ENCODE assay signal across 9 cellular contexts in genomic region chr20:23257848-23258746, GRCh38.
DNase-seq lines count a peak whose midpoint lies in the region; ATAC-seq and TF ChIP-seq lines count a peak whose summit lies in the region.
"Had no signal": no experiment of that assay in that cellular context is flagged by ENCODE, and none has a peak within 500 bp of the region (broad histone marks: within the 10 kb centered on the region; RNA-seq: fewer than 3 reads in every experiment).

No MANE protein-coding gene starts in this region.

- H3K27me3 Mint-ChIP-seq in glutamatergic neuron (ENCODE audit: unreplicated experiment), result peaks cover 4% of the 10 kb centered on the region
- H3K27me3 Mint-ChIP-seq in H9 (ENCODE audit: low read depth), result no peaks in the 10 kb centered on the region; the same call in 1 of the 2 replicates

- H3K9me3 ChIP-seq in fibroblast of lung (ENCODE audit: control insufficient read depth, insufficient read depth, low read depth, low read length) (no peaks in the 10 kb centered on the region), H9 (ENCODE audit: control insufficient read depth, low read depth, low read length) (no peaks in the 10 kb centered on the region)

- H2AK5ac ChIP-seq in H9 (ENCODE audit: insufficient read length, low read length), result no peak overlapping the region

- H3K4me3 ChIP-seq in fibroblast of lung (replicated peaks in 1 of 4; ENCODE audit: control extremely low read depth in 1 of 4, insufficient read depth in 1 of 4, low read depth in 3 of 4, low read length in 4 of 4), result no peak overlapping the region
- H3K4me3 ChIP-seq in retinal pigment epithelial cell (ENCODE audit: low read length), result no peak overlapping the region

- H4K91ac ChIP-seq in H9 (ENCODE audit: insufficient read length, low read depth, low read length), result no peak overlapping the region

- no peaks in the 10 kb centered on the region for H3K79me1 ChIP-seq in H9 (ENCODE audit: insufficient read depth, low read depth, low read length, poor library complexity, severe bottlenecking)

- H3K4ac ChIP-seq in H9 (ENCODE audit: low read depth, low read length), result no peak overlapping the region

- H3K9ac ChIP-seq in fibroblast of lung (ENCODE audit: insufficient read depth, low read length) (no peak overlapping the region), H9 (ENCODE audit: extremely low read depth, insufficient read length, low read length) (no peak overlapping the region)

- H3K27ac ChIP-seq in fibroblast of lung (ENCODE audit: insufficient read depth, low read length), result peak overlapping the region; percentile 47
- no peak overlapping the region for H3K27ac ChIP-seq in H9 (ENCODE audit: insufficient read length, low read depth, low read length)

- H3K36me3 Mint-ChIP-seq in glutamatergic neuron (ENCODE audit: unreplicated experiment) (no peaks in the 10 kb centered on the region), H9 (ENCODE audit: insufficient read depth in 1 of 3, low read depth in 3 of 3) (no peaks in the 10 kb centered on the region)

- TF ChIP-seq CTCF in fibroblast of lung (conservative IDR thresholded peaks at IDR 0.05 in 1 of 2, IDR thresholded peaks at IDR 0.05 in 1 of 2; ENCODE audit: low read depth in 1 of 2, low read length in 2 of 2), result no peak
- TF ChIP-seq CTCF in retinal pigment epithelial cell (conservative IDR thresholded peaks at IDR 0.05; ENCODE audit: low read depth, low read length), result no peak
- no peak for TF ChIP-seq CTCF in glutamatergic neuron (IDR thresholded peaks at IDR 0.05; ENCODE audit: partially characterized antibody, unreplicated experiment)
- no peak for TF ChIP-seq CTCF in H9 (conservative IDR thresholded peaks at IDR 0.05)

- no peak overlapping the region for H3K18ac ChIP-seq in H9 (ENCODE audit: insufficient read length, low read depth, low read length)

- no peak overlapping the region for H4K5ac ChIP-seq in H9 (ENCODE audit: insufficient read length, low read depth, low read length)

- H3K4me3 Mint-ChIP-seq in glutamatergic neuron (ENCODE audit: unreplicated experiment) (no peak overlapping the region), H9 (no peak overlapping the region)

- no peak overlapping the region for H3T11ph ChIP-seq in H9 (ENCODE audit: low read length)

- peak; percentile 57 for DNase-seq in GM04504 (ENCODE audit: low read depth)
- peak; percentile 15 for DNase-seq in OCI-M1 (lab: John Stamatoyannopoulos, UW)
- DNase-seq in fibroblast of lung (ENCODE audit: low read depth in 2 of 2), result peak; percentile 77 to 91
- DNase-seq in retinal pigment epithelial cell (ENCODE audit: low read depth), result peak; percentile 42
- DNase-seq in glutamatergic neuron, result no peak
- DNase-seq in H9, result no peak
- DNase-seq: T1000 had no signal

- no peak overlapping the region for H3K23ac ChIP-seq in H9 (ENCODE audit: insufficient read length, low read depth, low read length)

- H2BK12ac ChIP-seq in H9 (ENCODE audit: insufficient read length, low read depth, low read length), result no peak overlapping the region

- H3K27me3 ChIP-seq in fibroblast of lung (ENCODE audit: control insufficient read depth, insufficient read depth, low read length), result no peaks in the 10 kb centered on the region
- H3K27me3 ChIP-seq in H9 (ENCODE audit: insufficient read depth, low read length), result no peaks in the 10 kb centered on the region

- H3K27ac Mint-ChIP-seq in glutamatergic neuron (ENCODE audit: unreplicated experiment), result no peak overlapping the region
- H3K27ac Mint-ChIP-seq in H9, result no peak overlapping the region; a peak in 1 of 7 replicates

- H3K9me3 Mint-ChIP-seq in glutamatergic neuron (ENCODE audit: unreplicated experiment) (no peaks in the 10 kb centered on the region), H9 (no peaks in the 10 kb centered on the region)

- H3K79me2 ChIP-seq in fibroblast of lung (ENCODE audit: control insufficient read depth, insufficient read depth, low read length) (no peaks in the 10 kb centered on the region), H9 (ENCODE audit: insufficient read depth, low read length) (no peaks in the 10 kb centered on the region)

- no peaks in the 10 kb centered on the region for H3K23me2 ChIP-seq in H9 (ENCODE audit: insufficient read length, low read depth, low read length, poor library complexity, severe bottlenecking)

- H2AFZ ChIP-seq in fibroblast of lung (ENCODE audit: low read length) (no peak overlapping the region), H9 (ENCODE audit: low read length) (no peak overlapping the region)

- ATAC-seq in HG03159 (IDR thresholded peaks at IDR 0.05; ENCODE audit: unreplicated experiment), result no peak
- ATAC-seq in GM19455 (IDR thresholded peaks at IDR 0.05; ENCODE audit: unreplicated experiment), result no peak

- H3K4me1 Mint-ChIP-seq in glutamatergic neuron (ENCODE audit: low read depth, unreplicated experiment), result no peaks in the 10 kb centered on the region
- H3K4me1 Mint-ChIP-seq in H9, result peaks cover 5 to 23% of the 10 kb centered on the region in 2 experiments; a peak in 3 of 4 replicates

- H2BK5ac ChIP-seq in H9 (ENCODE audit: insufficient read length, low read length), result no peak overlapping the region

- H3K4me2 ChIP-seq in fibroblast of lung (ENCODE audit: extremely low read depth, insufficient read depth, low read length) (peak overlapping the region; percentile 19), H9 (ENCODE audit: insufficient read depth, insufficient read length, low read length) (no peak overlapping the region)

- no peak overlapping the region for H2BK20ac ChIP-seq in H9 (ENCODE audit: low read depth, low read length, poor library complexity, severe bottlenecking)

- no peaks in the 10 kb centered on the region for H3K36me3 ChIP-seq in fibroblast of lung (ENCODE audit: control insufficient read depth, insufficient read depth, low read length)

- WGBS in H9 (ENCODE audit: extremely low coverage, insufficient read length, low lambda C conversion rate), result no CpG with 5 or more reads among the region's 8 CpGs

- H4K20me1 ChIP-seq in fibroblast of lung (ENCODE audit: control insufficient read depth, extremely low read depth, insufficient read depth, low read length) (no peaks in the 10 kb centered on the region), H9 (ENCODE audit: control insufficient read depth, insufficient read depth, insufficient read length) (no peaks in the 10 kb centered on the region)

- no peak overlapping the region for H2BK120ac ChIP-seq in H9 (ENCODE audit: low read depth, low read length, poor library complexity, severe bottlenecking)

- H3K14ac ChIP-seq in H9 (ENCODE audit: insufficient read depth, low read length), result no peak overlapping the region

- H3K56ac ChIP-seq in H9 (ENCODE audit: insufficient read length, low read depth, low read length), result no peak overlapping the region

- H3K4me1 ChIP-seq in fibroblast of lung (ENCODE audit: control insufficient read depth, extremely low read depth, insufficient read depth, low read length), result peaks cover 6% of the 10 kb centered on the region
- H3K4me1 ChIP-seq in H9 (ENCODE audit: insufficient read depth, low read length), result no peaks in the 10 kb centered on the region; the same call in 1 of the 2 replicates

- H4K8ac ChIP-seq in H9 (replicated peaks; ENCODE audit: insufficient read length, low read depth, low read length), result no peak overlapping the region

- no peak overlapping the region for H2BK15ac ChIP-seq in H9 (ENCODE audit: low read depth, low read length)

Comparison
In these comparisons a context has a peak if more than half of its experiments do, and no peak if none do; other contexts are left out.
1. DNase-seq: peak in GM04504 (single experiment), OCI-M1 (single experiment), fibroblast of lung (2 of 2) and retinal pigment epithelial cell (single experiment); none in glutamatergic neuron (single experiment) and H9 (single experiment).